ENCODE assay signal across 8 cellular contexts in genomic region chr18:67516432-67517223, GRCh38. TPM values are rescaled to one million over a fixed set of nuclear protein-coding genes. Genes with fewer than 3 reads are reported as not detected.
DNase-seq lines count a peak whose midpoint lies in the region; ATAC-seq and TF ChIP-seq lines count a peak whose summit lies in the region.

TSS of gene DSEL (minus strand) at chr18:67516720. CDS start at chr18:67514608, 2,112 bp downstream.

- WGBS in heart right ventricle, 2 donors = 0 to 1% methylated on average over 79 to 92 of the region's 92 CpGs

- peaks cover 0 to 22% (median 11%) of the 10 kb centered on the region in 9 donors for H3K4me1 ChIP-seq in heart right ventricle
- peaks cover 0 to 58% (median 20%) of the 10 kb centered on the region in 4 donors for H3K4me1 ChIP-seq in tibial artery

- intact Hi-C loops in heart right ventricle (cut with DNase I) (loop anchor here in 2 of 10 donors (10.0 kb wide), 2 partner anchors 1138 to 1148 kb away; no protein-coding TSS in a partner anchor), tibial artery (cut with DNase I; ENCODE audit: low total_unique reads) (loop anchor here (10.0 kb wide), 1 partner anchor 292 kb away; no protein-coding TSS in a partner anchor)

- H3K4me3 ChIP-seq in heart right ventricle (peak within 1 kb of the TSS; percentile 68 to 98 (median 86)), tibial artery (peak within 1 kb of the TSS; percentile 83 to 97)

- peaks cover 0 to 7% (median 0%) of the 10 kb centered on the region in 9 donors for H3K36me3 ChIP-seq in heart right ventricle
- peaks cover 7 to 19% (median 15%) of the 10 kb centered on the region in 3 donors for H3K36me3 ChIP-seq in tibial artery

- DNase-seq in GM04504 (ENCODE audit: low read depth) = peak; percentile 90
- DNase-seq in NCI-H1048 (lab: John Stamatoyannopoulos, UW) = peak; percentile 72
- peak; percentile 91 to 98 (median 96) for DNase-seq in T-helper 1 cell
- DNase-seq in amniotic stem cell (lab: John Stamatoyannopoulos, UW) = peak; percentile 94
- DNase-seq in heart right ventricle = peak; percentile 98 to 99
- DNase-seq in pons (ENCODE audit: low spot score) = peak; percentile 94
- DNase-seq in tibial artery = peak; percentile 96 to 99

- H3K27ac ChIP-seq in heart right ventricle (peak within 1 kb of the TSS; percentile 66 to 92 (median 86)), tibial artery (peak within 1 kb of the TSS; percentile 92 to 96)

- H3K27me3 ChIP-seq in heart right ventricle (peaks cover 0 to 16% (median 0%) of the 10 kb centered on the region in 7 donors), tibial artery (no peaks in the 10 kb centered on the region)

- TF ChIP-seq CTCF in heart right ventricle (IDR thresholded peaks at IDR 0.05) (no peak), tibial artery (IDR thresholded peaks at IDR 0.05) (no peak)

- H3K9me3 ChIP-seq in heart right ventricle = no peaks in the 10 kb centered on the region
- no peaks in the 10 kb centered on the region for H3K9me3 ChIP-seq in tibial artery

- peak; percentile 98 for ATAC-seq in HG02588 (IDR thresholded peaks at IDR 0.05; ENCODE audit: unreplicated experiment)
- peak; percentile 98 to 100 (median 98) for ATAC-seq in heart right ventricle

RNA-seq across cellular contexts. Expression of gene DSEL, which starts in this region (rescaled TPM):
- 1 to 10 TPM; 2.0 to 3.2 (median 2.2) TPM for total RNA-seq in heart right ventricle
- 1 to 10 TPM in 1 of 2 donors, under 1 TPM in 1; 0.73 to 1.1 TPM for polyA plus RNA-seq in heart right ventricle

Comparison
In these comparisons a context has a peak if more than half of its experiments do, and no peak if none do; other contexts are left out.
1. Peak in every context shown above with its lines: DNase-seq, ATAC-seq, H3K4me3 ChIP-seq and H3K27ac ChIP-seq.